ENCODE assay signal across 14 cellular contexts in genomic region chr4:47852121-47852520, GRCh38. TPM values are rescaled to one million over a fixed set of nuclear protein-coding genes. Genes with fewer than 3 reads are reported as not detected.
DNase-seq lines count a peak whose midpoint lies in the region; TF ChIP-seq lines count a peak whose summit lies in the region.
"Had no signal": no experiment of that assay in that cellular context is flagged by ENCODE, and none has a peak within 500 bp of the region (broad histone marks: within the 10 kb centered on the region; RNA-seq: fewer than 3 reads in every experiment).

No MANE protein-coding gene starts in this region.

- WGBS in suprapubic skin = 48% methylated on average over 1 of the region's 1 CpG

- no peaks in the 10 kb centered on the region for H3K36me3 ChIP-seq in brain microvascular endothelial cell (replicated peaks)
- H3K36me3 ChIP-seq in suprapubic skin = peaks cover 7% of the 10 kb centered on the region
- H3K36me3 ChIP-seq: thoracic aorta had no signal

- H3K27me3 ChIP-seq in brain microvascular endothelial cell (replicated peaks) = no peaks in the 10 kb centered on the region
- no peaks in the 10 kb centered on the region for H3K27me3 ChIP-seq in suprapubic skin

- DNase-seq in HFFc6 (peak; percentile 58), brain microvascular endothelial cell (peak; percentile 88), iris pigment epithelial cell (ENCODE audit: low read depth) (peak; percentile 95), suprapubic skin (ENCODE audit: low spot score in 2 of 2) (no peak), DMS79 (lab: John Stamatoyannopoulos, UW) (no peak), NCI-H2196 treated with DMSO at 0.1 percent for 48 hours (lab: John Stamatoyannopoulos, UW; ENCODE audit: unreplicated experiment) (no peak)
- no peak for DNase-seq in activated CD4-positive, alpha-beta T cell treated with anti-CD3 and anti-CD28 coated beads, Interleukin-2, amount 50 U/mL, for 1 hour
- DNase-seq: activated T-cell treated with anti-CD3 and anti-CD28 coated beads for 4 hours, Calu3, NCI-H2029 had no signal

- H3K4me3 Mint-ChIP-seq in HFFc6 = no peak overlapping the region; the same call in 1 of the 2 replicates
- H3K4me3 Mint-ChIP-seq: IgD-negative memory B cell, neural crest cell had no signal

- peak overlapping the region; percentile 60; the same call in 1 of the 2 replicates for H3K27ac Mint-ChIP-seq in HFFc6
- H3K27ac Mint-ChIP-seq: IgD-negative memory B cell had no signal

- TF ChIP-seq CTCF in HFFc6 (IDR thresholded peaks at IDR 0.05) (no peak), brain microvascular endothelial cell (IDR thresholded peaks at IDR 0.05; ENCODE audit: low read depth, low read length, missing control alignments) (no peak), suprapubic skin (IDR thresholded peaks at IDR 0.05) (no peak)

- peaks cover 16% of the 10 kb centered on the region for H3K4me1 ChIP-seq in suprapubic skin

- peak overlapping the region; percentile 68 for H3K27ac ChIP-seq in brain microvascular endothelial cell
- H3K27ac ChIP-seq in suprapubic skin = peak overlapping the region; percentile 80
- H3K27ac ChIP-seq: thoracic aorta had no signal

- TF ChIP-seq POLR2A in suprapubic skin (IDR thresholded peaks at IDR 0.05) = no peak

- H3K27me3 Mint-ChIP-seq in HFFc6 (ENCODE audit: insufficient read depth) = no peaks in the 10 kb centered on the region
- H3K27me3 Mint-ChIP-seq: IgD-negative memory B cell had no signal

- peaks cover 70% of the 10 kb centered on the region for H3K4me1 Mint-ChIP-seq in HFFc6 (ENCODE audit: low read depth)
- H3K4me1 Mint-ChIP-seq: neural crest cell had no signal

- no peak for TF ChIP-seq EP300 in suprapubic skin (IDR thresholded peaks at IDR 0.05)

- peaks cover 31% of the 10 kb centered on the region for H3K36me3 Mint-ChIP-seq in HFFc6 (ENCODE audit: low read depth)

- H3K9me3 Mint-ChIP-seq in HFFc6 = no peaks in the 10 kb centered on the region
- H3K9me3 Mint-ChIP-seq: IgD-negative memory B cell, neural crest cell had no signal

- H3K4me3 ChIP-seq in brain microvascular endothelial cell (ENCODE audit: low read depth, low read length) (no peak overlapping the region), suprapubic skin (no peak overlapping the region)
- H3K4me3 ChIP-seq: thoracic aorta had no signal

- H3K9me3 ChIP-seq in suprapubic skin = no peaks in the 10 kb centered on the region
- H3K9me3 ChIP-seq: thoracic aorta had no signal

- in situ Hi-C loops in brain microvascular endothelial cell (cut with HindIII; ENCODE audit: low pct_ligation_motif_present, low sequenced_read_pairs) = no loop called here

RNA-seq across cellular contexts. Expression of gene CORIN, which starts 14.3 kb away (rescaled TPM):
- 1 to 10 TPM in 1 of 6 experiments, under 1 TPM in 5; 0.07 to 1.0 (median 0.31) TPM for total RNA-seq in HFFc6 (2021; fragmentation: NEBNext Ultra II Directional; extraction: Animal tissue kit (Norgen Biotek cat#: 25700))
- total RNA-seq in suprapubic skin = 1 to 10 TPM; 1.2 to 6.1 (median 2.5) TPM
- total RNA-seq: kidney epithelial cell had no signal

Comparison
In these comparisons a context has a peak if more than half of its experiments do, and no peak if none do; other contexts are left out.
1. DNase-seq: peak in HFFc6 (single experiment), brain microvascular endothelial cell (single experiment) and iris pigment epithelial cell (single experiment); none in suprapubic skin (0 of 2), DMS79 (single experiment), NCI-H2196 treated with DMSO at 0.1 percent for 48 hours (single experiment) and activated CD4-positive, alpha-beta T cell treated with anti-CD3 and anti-CD28 coated beads, Interleukin-2, amount 50 U/mL, for 1 hour (single experiment).